10 cellular contexts compared by ENCODE assay signal in the genomic region with DNA sequence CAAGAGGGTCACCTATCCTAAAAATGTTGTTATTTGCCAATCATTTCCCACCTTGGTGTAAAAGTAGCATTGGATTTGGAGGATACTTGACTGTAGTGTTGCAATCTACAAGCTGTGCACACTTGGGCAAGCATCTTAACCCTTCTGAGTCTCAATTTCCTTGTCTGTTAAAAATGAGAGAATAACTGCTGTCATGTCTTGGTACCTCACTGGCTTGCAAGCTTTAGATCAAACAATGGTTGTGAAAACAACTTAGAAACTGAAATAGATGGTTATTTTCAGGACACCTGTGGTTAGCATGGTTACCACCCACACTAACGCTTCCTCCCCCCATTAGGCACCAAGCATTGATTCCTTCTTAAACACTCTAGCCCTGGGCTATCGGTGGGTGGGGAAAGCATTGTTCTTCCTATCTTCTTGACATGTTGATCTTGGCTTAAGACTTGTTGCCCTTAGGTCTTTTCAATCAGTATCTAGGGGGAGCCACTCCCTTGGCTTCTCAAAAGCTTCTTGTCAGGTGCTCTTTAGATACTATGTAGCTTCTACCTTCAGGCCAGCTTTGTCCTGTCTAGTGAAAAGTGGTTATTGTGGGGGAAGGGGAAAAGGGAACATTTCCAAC. TPM values are rescaled to one million over a fixed set of nuclear protein-coding genes. Genes with fewer than 3 reads are reported as not detected.
A peak's percentile ranks its signal among the peaks of the same experiment; 100 is the strongest.
DNase-seq lines count a peak whose midpoint lies in the region; ATAC-seq and TF ChIP-seq lines count a peak whose summit lies in the region.
"Had no signal": no experiment of that assay in that cellular context is flagged by ENCODE, and none has a peak within 500 bp of the region (broad histone marks: within the 10 kb centered on the region; RNA-seq: fewer than 3 reads in every experiment).

No MANE protein-coding gene starts in this region.

- TF ChIP-seq CTCF in GM12864 (IDR thresholded peaks at IDR 0.05; ENCODE audit: low read depth, low read length, missing control alignments) (no peak), ascending aorta (IDR thresholded peaks at IDR 0.05) (no peak), colonic mucosa (IDR thresholded peaks at IDR 0.05) (no peak)

- H3K36me3 ChIP-seq in ascending aorta (no peaks in the 10 kb centered on the region), colonic mucosa (no peaks in the 10 kb centered on the region)

- H3K4me1 Mint-ChIP-seq in activated naive CD8-positive, alpha-beta T cell treated with anti-CD3 and anti-CD28 coated beads, Interleukin-2, amount 50 U/mL, for 24 hours, result peaks cover 15% of the 10 kb centered on the region

- peak; percentile 66 for DNase-seq in GM12864 (ENCODE audit: low read depth)
- DNase-seq in activated naive CD8-positive, alpha-beta T cell treated with anti-CD3 and anti-CD28 coated beads, Interleukin-2, amount 50 U/mL, for 24 hours, result no peak
- DNase-seq in ascending aorta (ENCODE audit: low spot score in 2 of 2), result no peak
- no peak for DNase-seq in H4 (ENCODE audit: low spot score)
- no peak for DNase-seq in colonic mucosa
- no peak for DNase-seq in stimulated activated CD4-positive, alpha-beta T cell treated with anti-CD3 and anti-CD28 coated beads, Interleukin-4, amount 100 ng/mL, for 1 hour
- DNase-seq: NCI-H774 had no signal

- peak overlapping the region; percentile 4 for H3K4me3 Mint-ChIP-seq in activated naive CD8-positive, alpha-beta T cell treated with anti-CD3 and anti-CD28 coated beads, Interleukin-2, amount 50 U/mL, for 24 hours
- H3K4me3 Mint-ChIP-seq: activated naive CD8-positive, alpha-beta T cell had no signal

- ATAC-seq in GM19397 (IDR thresholded peaks at IDR 0.05; ENCODE audit: unreplicated experiment) (peak; percentile 78), HG03064 (IDR thresholded peaks at IDR 0.05; ENCODE audit: low read depth, unreplicated experiment) (peak; percentile 84)
- ATAC-seq in activated naive CD8-positive, alpha-beta T cell treated with anti-CD3 and anti-CD28 coated beads, Interleukin-2, amount 50 U/mL, for 24 hours, result peak; percentile 43

- no peaks in the 10 kb centered on the region for H3K27me3 Mint-ChIP-seq in activated naive CD8-positive, alpha-beta T cell treated with anti-CD3 and anti-CD28 coated beads, Interleukin-2, amount 50 U/mL, for 24 hours
- H3K27me3 Mint-ChIP-seq: activated naive CD8-positive, alpha-beta T cell had no signal

- H3K4me3 ChIP-seq in GM12864 (ENCODE audit: low read depth, low read length) (no peak overlapping the region; the same call in 1 of the 2 replicates), ascending aorta (no peak overlapping the region), colonic mucosa (no peak overlapping the region)

- no peak overlapping the region for H3K9ac ChIP-seq in colonic mucosa (ENCODE audit: low read depth in 2 of 2, low read length in 2 of 2)

- H3K4me1 ChIP-seq in ascending aorta (no peaks in the 10 kb centered on the region), colonic mucosa (no peaks in the 10 kb centered on the region)

- H3K27ac ChIP-seq in ascending aorta, result no peak overlapping the region
- no peak overlapping the region for H3K27ac ChIP-seq in colonic mucosa

- H3K36me3 Mint-ChIP-seq in activated naive CD8-positive, alpha-beta T cell treated with anti-CD3 and anti-CD28 coated beads, Interleukin-2, amount 50 U/mL, for 24 hours (ENCODE audit: low read depth), result no peaks in the 10 kb centered on the region
- H3K36me3 Mint-ChIP-seq: activated naive CD8-positive, alpha-beta T cell had no signal

- H3K27me3 ChIP-seq in ascending aorta (no peaks in the 10 kb centered on the region), colonic mucosa (no peaks in the 10 kb centered on the region)

- intact Hi-C loops in ascending aorta (cut with DNase I), result no loop called here
- intact Hi-C loops in colonic mucosa (cut with DNase I), result no loop called here

- H3K27ac Mint-ChIP-seq in activated naive CD8-positive, alpha-beta T cell treated with anti-CD3 and anti-CD28 coated beads, Interleukin-2, amount 50 U/mL, for 24 hours, result no peak overlapping the region
- H3K27ac Mint-ChIP-seq: activated naive CD8-positive, alpha-beta T cell had no signal

- H3K9me3 ChIP-seq in ascending aorta (no peaks in the 10 kb centered on the region), colonic mucosa (no peaks in the 10 kb centered on the region)

- no peaks in the 10 kb centered on the region for H3K9me3 Mint-ChIP-seq in activated naive CD8-positive, alpha-beta T cell treated with anti-CD3 and anti-CD28 coated beads, Interleukin-2, amount 50 U/mL, for 24 hours

RNA-seq across cellular contexts. Expression of a gene that starts 10.6 kb away (rescaled TPM):
- 3.9 TPM for total RNA-seq in ascending aorta
- total RNA-seq in H4 (2014; rRNA removed; shearing (Covaris generic)), result 4.3 and 6.7 TPM in 2 replicates
- total RNA-seq in colonic mucosa, result 10 to 100 TPM; 23.3 to 24.2 TPM
